Comparison of ENCODE assay signal across 21 cellular contexts in genomic region chr3:107813066-107813465, GRCh38.
A peak's percentile ranks its signal among the peaks of the same experiment; 100 is the strongest.
DNase-seq lines count a peak whose midpoint lies in the region; ATAC-seq and TF ChIP-seq lines count a peak whose summit lies in the region.
"Had no signal": no experiment of that assay in that cellular context is flagged by ENCODE, and none has a peak within 500 bp of the region (broad histone marks: within the 10 kb centered on the region; RNA-seq: fewer than 3 reads in every experiment).

No MANE protein-coding gene starts in this region.

- no peak overlapping the region for H3K4me3 ChIP-seq in cardiac muscle cell
- H3K4me3 ChIP-seq in GM23338: no peak overlapping the region
- no peak overlapping the region for H3K4me3 ChIP-seq in breast epithelium
- H3K4me3 ChIP-seq: SJSA1, tibial artery had no signal

- no peak overlapping the region for H2AFZ ChIP-seq in GM23338

- POLR2A ChIA-PET in naive thymus-derived CD8-positive, alpha-beta T cell (lab: Charles Lee): no interaction called here

- H3K27me3 Mint-ChIP-seq in naive thymus-derived CD8-positive, alpha-beta T cell: no peaks in the 10 kb centered on the region
- peaks cover 7% of the 10 kb centered on the region for H3K27me3 Mint-ChIP-seq in GM23338 (ENCODE audit: insufficient read depth, low read depth, poor library complexity)
- H3K27me3 Mint-ChIP-seq: activated CD4-positive, alpha-beta T cell treated with anti-CD3 and anti-CD28 coated beads, Interleukin-2, amount 10 ng/mL, durations not matched to agents 24 days and 14 days had no signal

- H3K27me3 ChIP-seq in cardiac muscle cell: no peaks in the 10 kb centered on the region
- H3K27me3 ChIP-seq in GM23338 (ENCODE audit: insufficient read depth): no peaks in the 10 kb centered on the region
- no peaks in the 10 kb centered on the region for H3K27me3 ChIP-seq in breast epithelium
- H3K27me3 ChIP-seq: tibial artery had no signal

- H3K27ac Mint-ChIP-seq in naive thymus-derived CD8-positive, alpha-beta T cell: peak overlapping the region in 7 of 10 donors; percentile 9 to 88 (median 71)
- H3K27ac Mint-ChIP-seq in GM23338: no peak overlapping the region
- H3K27ac Mint-ChIP-seq: activated CD4-positive, alpha-beta T cell treated with anti-CD3 and anti-CD28 coated beads, Interleukin-2, amount 10 ng/mL, durations not matched to agents 24 days and 14 days had no signal

- H3K9me2 ChIP-seq in GM23338 (ENCODE audit: insufficient read depth): no peaks in the 10 kb centered on the region

- no peaks in the 10 kb centered on the region for H3K9me3 Mint-ChIP-seq in naive thymus-derived CD8-positive, alpha-beta T cell
- H3K9me3 Mint-ChIP-seq in GM23338: no peaks in the 10 kb centered on the region
- H3K9me3 Mint-ChIP-seq: activated CD4-positive, alpha-beta T cell treated with anti-CD3 and anti-CD28 coated beads, Interleukin-2, amount 10 ng/mL, durations not matched to agents 24 days and 14 days had no signal

- H3K36me3 ChIP-seq in cardiac muscle cell (peaks cover 4% of the 10 kb centered on the region), GM23338 (ENCODE audit: insufficient read depth) (no peaks in the 10 kb centered on the region), breast epithelium (no peaks in the 10 kb centered on the region)

- H3K4me2 ChIP-seq in GM23338: no peak overlapping the region

- ATAC-seq in Right ventricle myocardium superior (ENCODE audit: poor library complexity) (no peak), GM23338 (no peak)
- no peak for ATAC-seq in naive thymus-derived CD8-positive, alpha-beta T cell
- ATAC-seq: left ventricle myocardium superior had no signal

- no peaks in the 10 kb centered on the region for H3K79me2 ChIP-seq in GM23338 (replicated peaks; ENCODE audit: insufficient read depth)

- no peaks in the 10 kb centered on the region for H3K9me3 ChIP-seq in cardiac muscle cell (ENCODE audit: low read depth)
- no peaks in the 10 kb centered on the region for H3K9me3 ChIP-seq in breast epithelium
- H3K9me3 ChIP-seq: SJSA1, tibial artery had no signal

- peaks cover 4% of the 10 kb centered on the region for H3K4me1 ChIP-seq in cardiac muscle cell (ENCODE audit: low read depth)
- peaks cover 3% of the 10 kb centered on the region; the same call in 1 of the 2 replicates for H3K4me1 ChIP-seq in GM23338 (ENCODE audit: insufficient read depth)
- no peaks in the 10 kb centered on the region for H3K4me1 ChIP-seq in breast epithelium
- H3K4me1 ChIP-seq: SJSA1 had no signal

- DNase-seq in cardiac muscle cell (ENCODE audit: low read depth in 1 of 2, low spot score in 1 of 2): peak in 1 of 2 donors; percentile 42
- no peak for DNase-seq in Right ventricle myocardium superior
- DNase-seq in fibroblast of gingiva (ENCODE audit: low read depth): peak; percentile 6
- DNase-seq in naive thymus-derived CD8-positive, alpha-beta T cell: no peak
- DNase-seq in hypothalamus (lab: John Stamatoyannopoulos, UW): no peak
- no peak for DNase-seq in NCI-H1105 (lab: John Stamatoyannopoulos, UW)
- DNase-seq in GM23338 (ENCODE audit: low spot score): no peak
- no peak for DNase-seq in breast epithelium (ENCODE audit: low spot score in 2 of 2)
- DNase-seq: activated CD4-positive, alpha-beta T cell treated with anti-CD3 and anti-CD28 coated beads, Interleukin-2, amount 10 ng/mL, durations not matched to agents 24 days and 14 days; activated CD8-positive, alpha-beta memory T cell treated with anti-CD3 and anti-CD28 coated beads, Interleukin-2, amount 50 U/mL, for 48 hours; activated naive CD4-positive, alpha-beta T cell treated with Interleukin-2 at 50 U/mL for 16 hours; DMS79; effector CD8-positive, alpha-beta T cell; foreskin melanocyte; left ventricle myocardium superior; MM.1S; NCI-H2029; NCI-H510A treated with DMSO at 0.1 percent for 48 hours; tibial artery had no signal

- peak overlapping the region; percentile 39 for H3K27ac ChIP-seq in cardiac muscle cell
- H3K27ac ChIP-seq in GM23338 (ENCODE audit: low read depth): no peak overlapping the region
- peak overlapping the region in 1 of 2 donors; percentile 11 for H3K27ac ChIP-seq in breast epithelium
- H3K27ac ChIP-seq: C4-2B, SJSA1 had no signal

- intact Hi-C loops in Right ventricle myocardium superior (cut with DNase I): no loop called here
- intact Hi-C loops in breast epithelium (cut with DNase I; ENCODE audit: low total_unique reads): no loop called here

- no peaks in the 10 kb centered on the region for H3F3A ChIP-seq in GM23338 (replicated peaks; ENCODE audit: low read depth)

- no peak for TF ChIP-seq CTCF in cardiac muscle cell (IDR thresholded peaks at IDR 0.05; ENCODE audit: low read depth, low read length)
- TF ChIP-seq CTCF in GM23338 (conservative IDR thresholded peaks at IDR 0.05; ENCODE audit: low read depth in 2 of 2): no peak
- TF ChIP-seq CTCF in breast epithelium (IDR thresholded peaks at IDR 0.05): no peak

- peaks cover 4 to 14% (median 8%) of the 10 kb centered on the region in 4 donors for H3K4me1 Mint-ChIP-seq in naive thymus-derived CD8-positive, alpha-beta T cell
- peaks cover 18% of the 10 kb centered on the region for H3K4me1 Mint-ChIP-seq in GM23338

- H4K20me1 ChIP-seq in GM23338 (replicated peaks; ENCODE audit: insufficient read depth): no peaks in the 10 kb centered on the region

- no peak overlapping the region for H3K4me3 Mint-ChIP-seq in naive thymus-derived CD8-positive, alpha-beta T cell
- no peak overlapping the region for H3K4me3 Mint-ChIP-seq in GM23338
- H3K4me3 Mint-ChIP-seq: activated CD4-positive, alpha-beta T cell treated with anti-CD3 and anti-CD28 coated beads, Interleukin-2, amount 10 ng/mL, durations not matched to agents 24 days and 14 days had no signal

- H3K36me3 Mint-ChIP-seq in naive thymus-derived CD8-positive, alpha-beta T cell: peaks cover 0 to 21% (median 8%) of the 10 kb centered on the region in 3 donors
- H3K36me3 Mint-ChIP-seq in GM23338 (ENCODE audit: low read depth): no peaks in the 10 kb centered on the region

- no peak for TF ChIP-seq POLR2A in breast epithelium (IDR thresholded peaks at IDR 0.05)

TF ChIP-seq in GM23338, 12 proteins besides CTCF, POLR2A, EP300 and RAD21 (continues in another document):
- TF ChIP-seq ZNF331 (CRISPR knock-in tag; IDR thresholded peaks at IDR 0.05; ENCODE audit: low read depth) (no peak), REST (IDR thresholded peaks at IDR 0.05; ENCODE audit: unreplicated experiment) (no peak), CREB1 (CRISPR knock-in tag; IDR thresholded peaks at IDR 0.05; ENCODE audit: low read depth) (no peak), POLR2AphosphoS5 (IDR thresholded peaks at IDR 0.05; ENCODE audit: low read depth) (no peak)
